1 cellular context compared by ENCODE assay signal in genomic region chrX:71067727-71068051, GRCh38.
TF ChIP-seq lines count a peak whose summit lies in the region.

No MANE protein-coding gene starts in this region.

TF ChIP-seq in SK-N-SH, 30 proteins besides CTCF, POLR2A, EP300 and RAD21 (continued from another document):
- TF ChIP-seq REST (IDR thresholded peaks at IDR 0.05; ENCODE audit: low read depth, low read length) (no peak), USF1 (IDR thresholded peaks at IDR 0.05; ENCODE audit: borderline replicate concordance, low read depth) (no peak), RCOR1 (IDR thresholded peaks at IDR 0.05; ENCODE audit: low read length) (no peak), ELF1 (IDR thresholded peaks at IDR 0.05) (no peak), TAF1 (IDR thresholded peaks at IDR 0.05; ENCODE audit: borderline replicate concordance, low read depth, low read length) (no peak), MAX (IDR thresholded peaks at IDR 0.05; ENCODE audit: low read depth) (no peak), MEF2A (IDR thresholded peaks at IDR 0.05; ENCODE audit: borderline replicate concordance, low read depth) (no peak)
